ENCODE assay signal across 8 cellular contexts in genomic region chr22:44739666-44740065, GRCh38. TPM values are rescaled to one million over a fixed set of nuclear protein-coding genes. Genes with fewer than 3 reads are reported as not detected.
DNase-seq lines count a peak whose midpoint lies in the region; TF ChIP-seq lines count a peak whose summit lies in the region.
"Not testable (repeated sequence)": the region's sequence is repeated elsewhere in the genome, so short reads cannot be mapped to it uniquely, and the experiment has no call there.
"Had no signal": no experiment of that assay in that cellular context is flagged by ENCODE, and none has a peak within 500 bp of the region (broad histone marks: within the 10 kb centered on the region; RNA-seq: fewer than 3 reads in every experiment).

No MANE protein-coding gene starts in this region.

- H3K9me3 ChIP-seq in hepatocyte (ENCODE audit: low read depth), result not testable (repeated sequence)

- not testable (repeated sequence) for H3K27me3 ChIP-seq in hepatocyte

- not testable (repeated sequence) for TF ChIP-seq CTCF in AG10803 (conservative IDR thresholded peaks at IDR 0.05; ENCODE audit: low read length); choroid plexus epithelial cell (conservative IDR thresholded peaks at IDR 0.05; ENCODE audit: low read depth, low read length); hepatocyte (IDR thresholded peaks at IDR 0.05; ENCODE audit: poor library complexity)

- DNase-seq in AG10803 (ENCODE audit: low read depth) (peak; percentile 32), H4 (ENCODE audit: low spot score) (peak; percentile 45), LoVo (ENCODE audit: low spot score) (peak; percentile 54), amniotic epithelial cell (ENCODE audit: low read depth) (peak; percentile 76), choroid plexus epithelial cell (ENCODE audit: low read depth) (peak; percentile 45), hepatocyte (ENCODE audit: low spot score) (peak; percentile 62), non-pigmented ciliary epithelial cell (ENCODE audit: low read depth) (peak; percentile 26)

- 37% methylated on average over 9 of the region's 10 CpGs for WGBS in hepatocyte (ENCODE audit: low lambda C conversion rate, missing lambda C conversion rate)

- H3K4me2 ChIP-seq in hepatocyte, result not testable (repeated sequence)

- H3K4me3 ChIP-seq in AG10803 (ENCODE audit: low read length); choroid plexus epithelial cell (ENCODE audit: low read depth, low read length); hepatocyte: not testable (repeated sequence)

- not testable (repeated sequence) for H4K20me1 ChIP-seq in hepatocyte (ENCODE audit: insufficient read depth, poor library complexity, severe bottlenecking)

- not testable (repeated sequence) for H3K79me2 ChIP-seq in hepatocyte

- not testable (repeated sequence) for H2AFZ ChIP-seq in hepatocyte

- H3K4me1 ChIP-seq in hepatocyte (ENCODE audit: insufficient read depth), result peaks cover 39% of the 10 kb centered on the region

- not testable (repeated sequence) for H3K9me2 ChIP-seq in hepatocyte (replicated peaks; ENCODE audit: insufficient read depth)

- H3K36me3 ChIP-seq in hepatocyte (replicated peaks; ENCODE audit: insufficient read depth, low read depth), result not testable (repeated sequence)

- peak overlapping the region; percentile 91 for H3K27ac ChIP-seq in hepatocyte

RNA-seq across cellular contexts. Expression of gene ARHGAP8, which starts 12.7 kb away (rescaled TPM):
- total RNA-seq in H4 (2014; rRNA removed; shearing (Covaris generic)), result 2.5 TPM in 1 of 2 replicates, not detected in the other
- 24.0 and 25.2 TPM in 2 replicates for total RNA-seq in hepatocyte
- 50.4 and 62.8 TPM in 2 replicates for polyA plus RNA-seq in hepatocyte
- polyA plus RNA-seq: CD4-positive, alpha-beta memory T cell had no signal

RNA-seq across cellular contexts. Expression of gene PRR5, which starts 37.7 kb away (rescaled TPM):
- total RNA-seq in H4 (2014; rRNA removed; shearing (Covaris generic)), result 4.7 and 5.0 TPM in 2 replicates
- 44.2 and 65.1 TPM in 2 replicates for total RNA-seq in hepatocyte
- polyA plus RNA-seq in hepatocyte, result 84.9 and 91.2 TPM in 2 replicates

Comparison
In these comparisons a context has a peak if more than half of its experiments do, and no peak if none do; other contexts are left out.
1. DNase-seq: peak in every context shown above with its lines; median percentile 76 in amniotic epithelial cell; 62 in hepatocyte; 54 in LoVo; 45 in H4; 45 in choroid plexus epithelial cell; 32 in AG10803; 26 in non-pigmented ciliary epithelial cell.